ENCODE assay signal across 24 cellular contexts in the genomic region with DNA sequence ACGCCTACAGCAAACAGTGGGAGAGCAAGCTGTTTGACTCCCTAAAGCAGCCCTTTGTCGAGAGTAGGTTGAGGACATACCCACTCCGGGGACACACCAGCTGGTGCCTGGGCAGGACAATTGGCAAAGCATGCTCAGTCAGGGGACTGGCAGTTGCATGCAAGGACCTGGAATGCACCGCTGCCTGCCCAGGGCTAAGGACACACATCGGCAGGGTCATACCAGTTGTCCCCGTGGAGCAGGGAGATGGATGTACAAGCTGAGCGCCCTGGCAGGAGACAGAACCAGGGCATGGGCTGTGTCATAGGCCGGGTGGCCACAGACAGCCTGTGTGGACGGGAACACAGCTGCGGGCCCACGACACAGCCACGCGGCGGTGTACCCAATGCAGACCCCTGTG. TPM values are rescaled to one million over a fixed set of nuclear protein-coding genes. Genes with fewer than 3 reads are reported as not detected.
"Had no signal": no experiment of that assay in that cellular context is flagged by ENCODE, and none has a peak within 500 bp of the region (broad histone marks: within the 10 kb centered on the region; RNA-seq: fewer than 3 reads in every experiment).

No MANE protein-coding gene starts in this region.

- H3K4me1 Mint-ChIP-seq: activated CD4-positive, alpha-beta T cell treated with anti-CD3 and anti-CD28 coated beads for 36 hours; naive thymus-derived CD4-positive, alpha-beta T cell; stimulated activated effector memory CD8-positive, alpha-beta T cell treated with anti-CD3 and anti-CD28 coated beads, Interleukin-12 subunit alpha, Interleukin-12 subunit beta, amount 100 ng/mL, for 72 hours; T-cell; WTC11 had no signal

- H3K36me3 ChIP-seq: left lung, neutrophil, stomach, upper lobe of right lung had no signal

- DNase-seq: activated CD4-positive, alpha-beta T cell treated with anti-CD3 and anti-CD28 coated beads for 36 hours; activated CD4-positive, alpha-beta T cell treated with anti-CD3 and anti-CD28 coated beads, Interleukin-2, amount 50 U/mL, for 48 hours; activated gamma-delta T cell treated with Interleukin-2 at 50 U/mL for 16 hours; body of pancreas; caudate nucleus; erythroblast; foreskin melanocyte; left lung; naive thymus-derived CD4-positive, alpha-beta T cell; stimulated activated CD4-positive, alpha-beta T cell treated with anti-CD3 and anti-CD28 coated beads, Interleukin-4, amount 100 ng/mL, for 1 hour; stomach; T-cell; testis; upper lobe of right lung had no signal

- H3K27me3 ChIP-seq: body of pancreas, left lung, neutrophil, stomach, testis, upper lobe of right lung had no signal

- H3K9me3 Mint-ChIP-seq: naive thymus-derived CD4-positive, alpha-beta T cell; stimulated activated effector memory CD8-positive, alpha-beta T cell treated with anti-CD3 and anti-CD28 coated beads, Interleukin-12 subunit alpha, Interleukin-12 subunit beta, amount 100 ng/mL, for 72 hours; T-cell; WTC11 had no signal

- H3K4me3 Mint-ChIP-seq: activated CD4-positive, alpha-beta T cell treated with anti-CD3 and anti-CD28 coated beads for 36 hours; activated naive CD8-positive, alpha-beta T cell; naive thymus-derived CD4-positive, alpha-beta T cell; stimulated activated effector memory CD8-positive, alpha-beta T cell treated with anti-CD3 and anti-CD28 coated beads, Interleukin-12 subunit alpha, Interleukin-12 subunit beta, amount 100 ng/mL, for 72 hours; T-cell; WTC11 had no signal

- H3K9me3 ChIP-seq: body of pancreas, left lung, neutrophil, stomach, testis, upper lobe of right lung had no signal

- H3K4me2 ChIP-seq: smooth muscle cell had no signal

- H3K4me3 ChIP-seq: body of pancreas, left lung, smooth muscle cell, stomach, testis, upper lobe of right lung had no signal

- H3K27me3 Mint-ChIP-seq: activated CD4-positive, alpha-beta T cell treated with anti-CD3 and anti-CD28 coated beads for 36 hours; naive thymus-derived CD4-positive, alpha-beta T cell had no signal

- ATAC-seq: activated CD4-positive, alpha-beta T cell treated with anti-CD3 and anti-CD28 coated beads for 36 hours; body of pancreas; left lung; naive thymus-derived CD4-positive, alpha-beta T cell; SK-N-SH treated with all-trans-retinoic acid at 6 μM for 48 hours; stimulated activated effector memory CD8-positive, alpha-beta T cell treated with anti-CD3 and anti-CD28 coated beads, Interleukin-12 subunit alpha, Interleukin-12 subunit beta, amount 100 ng/mL, for 72 hours; T-cell; upper lobe of right lung; WTC11 had no signal

- H3K36me3 Mint-ChIP-seq: activated naive CD8-positive, alpha-beta T cell; naive thymus-derived CD4-positive, alpha-beta T cell; stimulated activated effector memory CD8-positive, alpha-beta T cell treated with anti-CD3 and anti-CD28 coated beads, Interleukin-12 subunit alpha, Interleukin-12 subunit beta, amount 100 ng/mL, for 72 hours; T-cell; WTC11 had no signal

- FAIRE-seq: colon, endometrium had no signal

- H3K27ac Mint-ChIP-seq: activated CD4-positive, alpha-beta T cell treated with anti-CD3 and anti-CD28 coated beads for 36 hours; activated naive CD8-positive, alpha-beta T cell; naive thymus-derived CD4-positive, alpha-beta T cell; stimulated activated effector memory CD8-positive, alpha-beta T cell treated with anti-CD3 and anti-CD28 coated beads, Interleukin-12 subunit alpha, Interleukin-12 subunit beta, amount 100 ng/mL, for 72 hours; T-cell had no signal

- H3K27ac ChIP-seq: body of pancreas, left lung, neutrophil, testis, upper lobe of right lung had no signal

RNA-seq across cellular contexts. Expression of gene ELN, which starts 18.3 kb away (rescaled TPM):
- total RNA-seq: activated CD4-positive, alpha-beta T cell treated with anti-CD3 and anti-CD28 coated beads for 36 hours; kidney epithelial cell; mononuclear cell had no signal
- polyA plus RNA-seq: naive thymus-derived CD4-positive, alpha-beta T cell; smooth muscle cell had no signal
